4 cellular contexts compared by ENCODE assay signal in the genomic region with DNA sequence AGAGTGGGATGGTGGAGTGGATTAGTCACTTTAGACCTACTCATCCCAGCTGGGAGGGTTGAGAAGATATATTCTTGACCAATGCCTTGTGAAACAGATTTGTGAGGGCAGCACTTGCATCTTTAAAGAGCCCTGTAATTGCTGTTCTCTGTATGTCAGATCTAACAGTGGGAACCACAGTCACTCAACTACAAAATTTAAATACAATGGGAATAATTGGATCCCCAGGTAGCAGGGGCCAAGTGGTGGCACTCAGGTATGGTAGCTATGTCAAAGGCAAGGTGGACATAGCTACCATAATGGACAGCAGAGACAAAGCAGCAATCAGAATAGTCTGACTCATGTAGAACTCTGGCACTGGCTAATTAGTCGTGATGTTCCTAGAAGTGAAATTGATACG.
DNase-seq lines count a peak whose midpoint lies in the region; TF ChIP-seq lines count a peak whose summit lies in the region.
"Not testable (repeated sequence)": the region's sequence is repeated elsewhere in the genome, so short reads cannot be mapped to it uniquely, and the experiment has no call there.

No MANE protein-coding gene starts in this region.

- H3K4me3 Mint-ChIP-seq in activated CD4-positive, alpha-beta T cell treated with anti-CD3 and anti-CD28 coated beads, Interleukin-2, amount 10 ng/mL, durations not matched to agents 24 days and 14 days; activated CD4-positive, alpha-beta T cell treated with anti-CD3 and anti-CD28 coated beads, Interleukin-2, amount 10 ng/mL, durations not matched to agents 7 days and 5 days: not testable (repeated sequence)

- peak; percentile 32 for DNase-seq in activated CD4-positive, alpha-beta T cell treated with anti-CD3 and anti-CD28 coated beads, Interleukin-2, amount 10 ng/mL, durations not matched to agents 24 days and 14 days
- peak; percentile 5 for DNase-seq in activated CD4-positive, alpha-beta T cell treated with anti-CD3 and anti-CD28 coated beads, Interleukin-2, amount 10 ng/mL, durations not matched to agents 7 days and 5 days
- peak; percentile 72 for DNase-seq in esophagus muscularis mucosa (ENCODE audit: extremely low spot score)

- not testable (repeated sequence) for H3K4me3 ChIP-seq in HEK293 (ENCODE audit: low read depth, low read length); esophagus muscularis mucosa

- intact Hi-C loops in activated CD4-positive, alpha-beta T cell treated with anti-CD3 and anti-CD28 coated beads, Interleukin-2, amount 10 ng/mL, durations not matched to agents 24 days and 14 days (cut with micrococcal nuclease): not testable (repeated sequence)
- intact Hi-C loops in esophagus muscularis mucosa (cut with DNase I): loop anchor here (10.0 kb wide), 1 partner anchor 289 kb away; no protein-coding TSS in a partner anchor

- peaks cover 0 to 36% (median 0%) of the 10 kb centered on the region in 4 donors for H3K27me3 ChIP-seq in esophagus muscularis mucosa

- TF ChIP-seq EP300 in esophagus muscularis mucosa (IDR thresholded peaks at IDR 0.05): not testable (repeated sequence)

- H3K4me1 Mint-ChIP-seq in activated CD4-positive, alpha-beta T cell treated with anti-CD3 and anti-CD28 coated beads, Interleukin-2, amount 10 ng/mL, durations not matched to agents 24 days and 14 days; activated CD4-positive, alpha-beta T cell treated with anti-CD3 and anti-CD28 coated beads, Interleukin-2, amount 10 ng/mL, durations not matched to agents 7 days and 5 days: not testable (repeated sequence)

- TF ChIP-seq CTCF in HEK293 (tag by site-specific recombination; IDR thresholded peaks at IDR 0.05); esophagus muscularis mucosa (IDR thresholded peaks at IDR 0.05): not testable (repeated sequence)

- TF ChIP-seq POLR2A in esophagus muscularis mucosa (IDR thresholded peaks at IDR 0.05; ENCODE audit: low read depth): not testable (repeated sequence)

- H3K9me3 ChIP-seq in HEK293 (ENCODE audit: control insufficient read depth, insufficient read depth, low read depth, low read length): not testable (repeated sequence)
- peaks cover 0 to 21% (median 18%) of the 10 kb centered on the region in 4 donors for H3K9me3 ChIP-seq in esophagus muscularis mucosa

- not testable (repeated sequence) for H3K4me1 ChIP-seq in HEK293 (ENCODE audit: control insufficient read depth, insufficient read depth, low read length); esophagus muscularis mucosa

- not testable (repeated sequence) for H3K27ac ChIP-seq in HEK293 (ENCODE audit: extremely low read depth, low read depth, low read length); esophagus muscularis mucosa (replicated peaks in 1 of 4)

- CTCF ChIA-PET in HEK293 (lab: Yijun Ruan, JAX): interaction anchor here (0.7 kb wide), 1 partner anchor 399 kb away, joined by 3 read pairs; no protein-coding TSS in a partner anchor
- CTCF ChIA-PET in activated CD4-positive, alpha-beta T cell treated with anti-CD3 and anti-CD28 coated beads, Interleukin-2, amount 10 ng/mL, durations not matched to agents 7 days and 5 days (lab: Charles Lee): not testable (repeated sequence)

- H3K27ac Mint-ChIP-seq in activated CD4-positive, alpha-beta T cell treated with anti-CD3 and anti-CD28 coated beads, Interleukin-2, amount 10 ng/mL, durations not matched to agents 24 days and 14 days; activated CD4-positive, alpha-beta T cell treated with anti-CD3 and anti-CD28 coated beads, Interleukin-2, amount 10 ng/mL, durations not matched to agents 7 days and 5 days: not testable (repeated sequence)

- not testable (repeated sequence) for H3K36me3 Mint-ChIP-seq in activated CD4-positive, alpha-beta T cell treated with anti-CD3 and anti-CD28 coated beads, Interleukin-2, amount 10 ng/mL, durations not matched to agents 24 days and 14 days (ENCODE audit: low read depth); activated CD4-positive, alpha-beta T cell treated with anti-CD3 and anti-CD28 coated beads, Interleukin-2, amount 10 ng/mL, durations not matched to agents 7 days and 5 days (ENCODE audit: low read depth)

- H3K36me3 ChIP-seq in HEK293 (ENCODE audit: control insufficient read depth in 2 of 2, insufficient read depth in 1 of 2, low read length in 2 of 2); esophagus muscularis mucosa: not testable (repeated sequence)

- POLR2A ChIA-PET in HEK293 (lab: Yijun Ruan, JAX); activated CD4-positive, alpha-beta T cell treated with anti-CD3 and anti-CD28 coated beads, Interleukin-2, amount 10 ng/mL, durations not matched to agents 7 days and 5 days (lab: Charles Lee): not testable (repeated sequence)

- H3K9me3 Mint-ChIP-seq in activated CD4-positive, alpha-beta T cell treated with anti-CD3 and anti-CD28 coated beads, Interleukin-2, amount 10 ng/mL, durations not matched to agents 24 days and 14 days: not testable (repeated sequence)
- peaks cover 12% of the 10 kb centered on the region for H3K9me3 Mint-ChIP-seq in activated CD4-positive, alpha-beta T cell treated with anti-CD3 and anti-CD28 coated beads, Interleukin-2, amount 10 ng/mL, durations not matched to agents 7 days and 5 days

- H3K27me3 Mint-ChIP-seq in activated CD4-positive, alpha-beta T cell treated with anti-CD3 and anti-CD28 coated beads, Interleukin-2, amount 10 ng/mL, durations not matched to agents 24 days and 14 days; activated CD4-positive, alpha-beta T cell treated with anti-CD3 and anti-CD28 coated beads, Interleukin-2, amount 10 ng/mL, durations not matched to agents 7 days and 5 days: not testable (repeated sequence)

- 84% methylated on average over 2 of the region's 2 CpGs for WGBS in esophagus muscularis mucosa

TF ChIP-seq in HEK293, 187 proteins besides CTCF, POLR2A, EP300 and RAD21:
- TF ChIP-seq ZNF302 (tag by site-specific recombination; IDR thresholded peaks at IDR 0.05; ENCODE audit: low read depth) (peak; percentile 96), SETDB1 (IDR thresholded peaks at IDR 0.05; ENCODE audit: insufficient read length, low read length) (peak; percentile 18)
TF ChIP-seq in HEK293: peak in this region for 2; not testable (repeated sequence) for 185.

Comparison
In these comparisons a context has a peak if more than half of its experiments do, and no peak if none do; other contexts are left out.
1. DNase-seq: peak in every context shown above with its lines; median percentile 72 in esophagus muscularis mucosa; 32 in activated CD4-positive, alpha-beta T cell treated with anti-CD3 and anti-CD28 coated beads, Interleukin-2, amount 10 ng/mL, durations not matched to agents 24 days and 14 days; 5 in activated CD4-positive, alpha-beta T cell treated with anti-CD3 and anti-CD28 coated beads, Interleukin-2, amount 10 ng/mL, durations not matched to agents 7 days and 5 days.